ENCODE assay signal across 1 cellular context in the genomic region with DNA sequence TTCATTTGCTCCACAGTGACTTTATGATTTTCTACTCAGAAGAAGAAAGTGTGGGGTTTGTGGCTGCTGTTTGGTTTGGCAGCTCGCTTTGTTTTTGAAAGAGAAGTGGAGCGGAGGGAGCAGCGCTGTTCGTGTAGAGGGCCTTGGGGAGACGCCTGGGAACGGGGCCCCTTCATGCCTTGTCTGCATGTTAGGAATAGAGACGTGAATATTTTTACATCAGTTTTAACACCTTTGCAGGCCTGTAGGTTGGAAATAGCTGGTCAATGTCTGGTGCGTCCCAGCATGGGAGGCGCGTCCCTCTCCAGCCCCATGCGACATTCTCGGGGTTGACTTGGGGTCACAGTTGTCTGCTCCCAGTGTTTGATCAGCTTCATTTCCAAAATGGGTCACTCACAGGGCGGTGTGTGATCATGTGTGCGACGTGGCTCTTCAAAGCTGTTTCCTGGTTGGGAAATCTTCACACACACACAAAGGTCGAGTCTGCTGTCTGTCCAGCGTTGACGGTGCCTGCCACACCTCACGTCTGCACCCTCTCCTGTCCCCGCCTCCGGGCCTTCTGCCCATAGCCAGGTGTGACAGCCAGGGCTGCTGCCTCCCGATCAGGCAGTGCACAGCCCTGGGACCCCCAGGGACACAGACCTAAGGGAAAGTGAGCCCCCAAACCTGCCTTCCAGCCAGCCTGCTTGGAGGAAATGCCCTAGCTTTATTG.
TF ChIP-seq lines count a peak whose summit lies in the region.

No MANE protein-coding gene starts in this region.

TF ChIP-seq in HepG2, 621 proteins besides CTCF, POLR2A, EP300 and RAD21 (continued from another document and continues in another):
- TF ChIP-seq BRD4 (CRISPR knock-in tag; IDR thresholded peaks at IDR 0.05) = peak; percentile 99
- TF ChIP-seq AGO2 (optimal IDR thresholded peaks at IDR 0.05; ENCODE audit: low read depth, low read length) = no peak
- peak; percentile 95 for TF ChIP-seq TARDBP (CRISPR knock-in tag; IDR thresholded peaks at IDR 0.05)
- TF ChIP-seq, protein P1, sequence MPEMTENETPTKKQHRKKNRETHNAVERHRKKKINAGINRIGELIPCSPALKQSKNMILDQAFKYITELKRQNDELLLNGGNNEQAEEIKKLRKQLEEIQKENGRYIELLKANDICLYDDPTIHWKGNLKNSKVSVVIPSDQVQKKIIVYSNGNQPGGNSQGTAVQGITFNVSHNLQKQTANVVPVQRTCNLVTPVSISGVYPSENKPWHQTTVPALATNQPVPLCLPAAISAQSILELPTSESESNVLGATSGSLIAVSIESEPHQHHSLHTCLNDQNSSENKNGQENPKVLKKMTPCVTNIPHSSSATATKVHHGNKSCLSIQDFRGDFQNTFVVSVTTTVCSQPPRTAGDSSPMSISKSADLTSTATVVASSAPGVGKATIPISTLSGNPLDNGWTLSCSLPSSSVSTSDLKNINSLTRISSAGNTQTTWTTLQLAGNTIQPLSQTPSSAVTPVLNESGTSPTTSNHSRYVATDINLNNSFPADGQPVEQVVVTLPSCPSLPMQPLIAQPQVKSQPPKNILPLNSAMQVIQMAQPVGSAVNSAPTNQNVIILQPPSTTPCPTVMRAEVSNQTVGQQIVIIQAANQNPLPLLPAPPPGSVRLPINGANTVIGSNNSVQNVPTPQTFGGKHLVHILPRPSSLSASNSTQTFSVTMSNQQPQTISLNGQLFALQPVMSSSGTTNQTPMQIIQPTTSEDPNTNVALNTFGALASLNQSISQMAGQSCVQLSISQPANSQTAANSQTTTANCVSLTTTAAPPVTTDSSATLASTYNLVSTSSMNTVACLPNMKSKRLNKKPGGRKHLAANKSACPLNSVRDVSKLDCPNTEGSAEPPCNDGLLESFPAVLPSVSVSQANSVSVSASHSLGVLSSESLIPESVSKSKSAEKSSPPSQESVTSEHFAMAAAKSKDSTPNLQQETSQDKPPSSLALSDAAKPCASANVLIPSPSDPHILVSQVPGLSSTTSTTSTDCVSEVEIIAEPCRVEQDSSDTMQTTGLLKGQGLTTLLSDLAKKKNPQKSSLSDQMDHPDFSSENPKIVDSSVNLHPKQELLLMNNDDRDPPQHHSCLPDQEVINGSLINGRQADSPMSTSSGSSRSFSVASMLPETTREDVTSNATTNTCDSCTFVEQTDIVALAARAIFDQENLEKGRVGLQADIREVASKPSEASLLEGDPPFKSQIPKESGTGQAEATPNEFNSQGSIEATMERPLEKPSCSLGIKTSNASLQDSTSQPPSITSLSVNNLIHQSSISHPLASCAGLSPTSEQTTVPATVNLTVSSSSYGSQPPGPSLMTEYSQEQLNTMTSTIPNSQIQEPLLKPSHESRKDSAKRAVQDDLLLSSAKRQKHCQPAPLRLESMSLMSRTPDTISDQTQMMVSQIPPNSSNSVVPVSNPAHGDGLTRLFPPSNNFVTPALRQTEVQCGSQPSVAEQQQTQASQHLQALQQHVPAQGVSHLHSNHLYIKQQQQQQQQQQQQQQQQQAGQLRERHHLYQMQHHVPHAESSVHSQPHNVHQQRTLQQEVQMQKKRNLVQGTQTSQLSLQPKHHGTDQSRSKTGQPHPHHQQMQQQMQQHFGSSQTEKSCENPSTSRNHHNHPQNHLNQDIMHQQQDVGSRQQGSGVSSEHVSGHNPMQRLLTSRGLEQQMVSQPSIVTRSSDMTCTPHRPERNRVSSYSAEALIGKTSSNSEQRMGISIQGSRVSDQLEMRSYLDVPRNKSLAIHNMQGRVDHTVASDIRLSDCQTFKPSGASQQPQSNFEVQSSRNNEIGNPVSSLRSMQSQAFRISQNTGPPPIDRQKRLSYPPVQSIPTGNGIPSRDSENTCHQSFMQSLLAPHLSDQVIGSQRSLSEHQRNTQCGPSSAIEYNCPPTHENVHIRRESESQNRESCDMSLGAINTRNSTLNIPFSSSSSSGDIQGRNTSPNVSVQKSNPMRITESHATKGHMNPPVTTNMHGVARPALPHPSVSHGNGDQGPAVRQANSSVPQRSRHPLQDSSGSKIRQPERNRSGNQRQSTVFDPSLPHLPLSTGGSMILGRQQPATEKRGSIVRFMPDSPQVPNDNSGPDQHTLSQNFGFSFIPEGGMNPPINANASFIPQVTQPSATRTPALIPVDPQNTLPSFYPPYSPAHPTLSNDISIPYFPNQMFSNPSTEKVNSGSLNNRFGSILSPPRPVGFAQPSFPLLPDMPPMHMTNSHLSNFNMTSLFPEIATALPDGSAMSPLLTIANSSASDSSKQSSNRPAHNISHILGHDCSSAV (CRISPR knock-in tag; IDR thresholded peaks at IDR 0.05; ENCODE audit: borderline replicate concordance) = 0 out of 2 replicates have a peak, but pooled peaks have one; percentile 41
- no peak for TF ChIP-seq STAT5B (CRISPR knock-in tag; IDR thresholded peaks at IDR 0.05)
- TF ChIP-seq CCDC6 (CRISPR knock-in tag; IDR thresholded peaks at IDR 0.05) = 0 out of 2 replicates have a peak, but pooled peaks have one; percentile 60
- TF ChIP-seq, protein P2, sequence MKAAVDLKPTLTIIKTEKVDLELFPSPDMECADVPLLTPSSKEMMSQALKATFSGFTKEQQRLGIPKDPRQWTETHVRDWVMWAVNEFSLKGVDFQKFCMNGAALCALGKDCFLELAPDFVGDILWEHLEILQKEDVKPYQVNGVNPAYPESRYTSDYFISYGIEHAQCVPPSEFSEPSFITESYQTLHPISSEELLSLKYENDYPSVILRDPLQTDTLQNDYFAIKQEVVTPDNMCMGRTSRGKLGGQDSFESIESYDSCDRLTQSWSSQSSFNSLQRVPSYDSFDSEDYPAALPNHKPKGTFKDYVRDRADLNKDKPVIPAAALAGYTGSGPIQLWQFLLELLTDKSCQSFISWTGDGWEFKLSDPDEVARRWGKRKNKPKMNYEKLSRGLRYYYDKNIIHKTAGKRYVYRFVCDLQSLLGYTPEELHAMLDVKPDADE (CRISPR knock-in tag; IDR thresholded peaks at IDR 0.05) = 0 out of 2 replicates have a peak, but pooled peaks have one; percentile 56
- TF ChIP-seq WIZ (CRISPR knock-in tag; IDR thresholded peaks at IDR 0.05) = peak; percentile 93
- TF ChIP-seq SKI (IDR thresholded peaks at IDR 0.05; ENCODE audit: partially characterized antibody) = peak; percentile 99
- TF ChIP-seq MED1 (CRISPR knock-in tag; IDR thresholded peaks at IDR 0.05) = peak; percentile 100
- TF ChIP-seq, protein P3, sequence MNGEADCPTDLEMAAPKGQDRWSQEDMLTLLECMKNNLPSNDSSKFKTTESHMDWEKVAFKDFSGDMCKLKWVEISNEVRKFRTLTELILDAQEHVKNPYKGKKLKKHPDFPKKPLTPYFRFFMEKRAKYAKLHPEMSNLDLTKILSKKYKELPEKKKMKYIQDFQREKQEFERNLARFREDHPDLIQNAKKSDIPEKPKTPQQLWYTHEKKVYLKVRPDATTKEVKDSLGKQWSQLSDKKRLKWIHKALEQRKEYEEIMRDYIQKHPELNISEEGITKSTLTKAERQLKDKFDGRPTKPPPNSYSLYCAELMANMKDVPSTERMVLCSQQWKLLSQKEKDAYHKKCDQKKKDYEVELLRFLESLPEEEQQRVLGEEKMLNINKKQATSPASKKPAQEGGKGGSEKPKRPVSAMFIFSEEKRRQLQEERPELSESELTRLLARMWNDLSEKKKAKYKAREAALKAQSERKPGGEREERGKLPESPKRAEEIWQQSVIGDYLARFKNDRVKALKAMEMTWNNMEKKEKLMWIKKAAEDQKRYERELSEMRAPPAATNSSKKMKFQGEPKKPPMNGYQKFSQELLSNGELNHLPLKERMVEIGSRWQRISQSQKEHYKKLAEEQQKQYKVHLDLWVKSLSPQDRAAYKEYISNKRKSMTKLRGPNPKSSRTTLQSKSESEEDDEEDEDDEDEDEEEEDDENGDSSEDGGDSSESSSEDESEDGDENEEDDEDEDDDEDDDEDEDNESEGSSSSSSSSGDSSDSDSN (CRISPR knock-in tag; IDR thresholded peaks at IDR 0.05) = peak; percentile 68
- no peak; the same call in none of the 2 replicates for TF ChIP-seq STAG1 (CRISPR knock-in tag; IDR thresholded peaks at IDR 0.05)
- no peak for TF ChIP-seq HOXA9 (CRISPR knock-in tag; IDR thresholded peaks at IDR 0.05; ENCODE audit: borderline replicate concordance)
- TF ChIP-seq NCOA2 (CRISPR knock-in tag; IDR thresholded peaks at IDR 0.05) = peak; percentile 95
- peak; percentile 78; the same call in 1 of the 2 replicates for TF ChIP-seq HMG20B (CRISPR knock-in tag; conservative IDR thresholded peaks at IDR 0.05)
- TF ChIP-seq, protein P4, sequence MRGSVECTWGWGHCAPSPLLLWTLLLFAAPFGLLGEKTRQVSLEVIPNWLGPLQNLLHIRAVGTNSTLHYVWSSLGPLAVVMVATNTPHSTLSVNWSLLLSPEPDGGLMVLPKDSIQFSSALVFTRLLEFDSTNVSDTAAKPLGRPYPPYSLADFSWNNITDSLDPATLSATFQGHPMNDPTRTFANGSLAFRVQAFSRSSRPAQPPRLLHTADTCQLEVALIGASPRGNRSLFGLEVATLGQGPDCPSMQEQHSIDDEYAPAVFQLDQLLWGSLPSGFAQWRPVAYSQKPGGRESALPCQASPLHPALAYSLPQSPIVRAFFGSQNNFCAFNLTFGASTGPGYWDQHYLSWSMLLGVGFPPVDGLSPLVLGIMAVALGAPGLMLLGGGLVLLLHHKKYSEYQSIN (CRISPR knock-in tag; IDR thresholded peaks at IDR 0.05; ENCODE audit: borderline replicate concordance) = no peak
- no peak for TF ChIP-seq IRX3 (CRISPR knock-in tag; IDR thresholded peaks at IDR 0.05; ENCODE audit: borderline replicate concordance, low read depth)
- TF ChIP-seq, protein P5, sequence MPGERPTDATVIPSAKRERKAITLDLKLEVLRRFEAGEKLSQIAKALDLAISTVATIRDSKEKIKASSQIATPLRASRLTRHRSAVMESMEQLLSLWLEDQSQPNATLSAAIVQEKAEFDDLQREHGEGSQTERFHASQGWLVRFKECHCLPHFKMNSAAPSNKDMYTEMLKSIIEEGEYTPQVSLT (CRISPR knock-in tag; IDR thresholded peaks at IDR 0.05; ENCODE audit: borderline replicate concordance, low read depth) = no peak
- TF ChIP-seq GZF1 (CRISPR knock-in tag; IDR thresholded peaks at IDR 0.05) = no peak
- no peak for TF ChIP-seq ZNF850 (CRISPR knock-in tag; conservative IDR thresholded peaks at IDR 0.05)
- 0 out of 2 replicates have a peak, but pooled peaks have one; percentile 63 for TF ChIP-seq ZNF136 (CRISPR knock-in tag; IDR thresholded peaks at IDR 0.05; ENCODE audit: low read depth)
- TF ChIP-seq, protein P6, sequence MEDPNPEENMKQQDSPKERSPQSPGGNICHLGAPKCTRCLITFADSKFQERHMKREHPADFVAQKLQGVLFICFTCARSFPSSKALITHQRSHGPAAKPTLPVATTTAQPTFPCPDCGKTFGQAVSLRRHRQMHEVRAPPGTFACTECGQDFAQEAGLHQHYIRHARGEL (CRISPR knock-in tag; IDR thresholded peaks at IDR 0.05) = no peak
- TF ChIP-seq PAWR (CRISPR knock-in tag; IDR thresholded peaks at IDR 0.05; ENCODE audit: borderline replicate concordance) = no peak
- TF ChIP-seq ZNF572 (CRISPR knock-in tag; IDR thresholded peaks at IDR 0.05) = 0 out of 2 replicates have a peak, but pooled peaks have one; percentile 64
- TF ChIP-seq MEIS2 (CRISPR knock-in tag; IDR thresholded peaks at IDR 0.05) = peak; percentile 98
- no peak for TF ChIP-seq CAMTA2 (CRISPR knock-in tag; IDR thresholded peaks at IDR 0.05; ENCODE audit: borderline replicate concordance)
- TF ChIP-seq MYC (CRISPR knock-in tag; IDR thresholded peaks at IDR 0.05; ENCODE audit: borderline replicate concordance) = peak; percentile 91
- 0 out of 2 replicates have a peak, but pooled peaks have one; percentile 50 for TF ChIP-seq ZNF318 (CRISPR knock-in tag; IDR thresholded peaks at IDR 0.05)
- TF ChIP-seq MEIS1 (CRISPR knock-in tag; IDR thresholded peaks at IDR 0.05; ENCODE audit: borderline replicate concordance) = peak; percentile 98
- no peak for TF ChIP-seq KDM5A (IDR thresholded peaks at IDR 0.05; ENCODE audit: borderline replicate concordance, low read length)
- no peak for TF ChIP-seq ZNF672 (CRISPR knock-in tag; IDR thresholded peaks at IDR 0.05)
